ENCODE assay signal across 2 cellular contexts in genomic region chr16:66919569-66920472, GRCh38.
TF ChIP-seq lines count a peak whose summit lies in the region.

No MANE protein-coding gene starts in this region.

TF ChIP-seq in SK-N-SH treated with all-trans-retinoic acid at 6 μM for 48 hours, 23 proteins besides CTCF, POLR2A, EP300 and RAD21:
- TF ChIP-seq TCF4 (CRISPR knock-in tag; IDR thresholded peaks at IDR 0.05; ENCODE audit: borderline replicate concordance) (no peak), GLIS3 (CRISPR knock-in tag; IDR thresholded peaks at IDR 0.05) (no peak), ZNF8 (CRISPR knock-in tag; IDR thresholded peaks at IDR 0.05) (no peak), ISL1 (CRISPR knock-in tag; IDR thresholded peaks at IDR 0.05) (no peak), CSRNP3 (CRISPR knock-in tag; IDR thresholded peaks at IDR 0.05) (no peak), ESRRG (CRISPR knock-in tag; IDR thresholded peaks at IDR 0.05) (no peak), ARNTL (CRISPR knock-in tag; IDR thresholded peaks at IDR 0.05; ENCODE audit: borderline replicate concordance, low read depth) (no peak), TOX (CRISPR knock-in tag; IDR thresholded peaks at IDR 0.05; ENCODE audit: borderline replicate concordance) (no peak), ZNF70 (CRISPR knock-in tag; IDR thresholded peaks at IDR 0.05) (no peak), PPARA (CRISPR knock-in tag; IDR thresholded peaks at IDR 0.05; ENCODE audit: borderline replicate concordance) (no peak), OSR1 (CRISPR knock-in tag; IDR thresholded peaks at IDR 0.05) (no peak), ZC3H10 (CRISPR knock-in tag; IDR thresholded peaks at IDR 0.05) (no peak), ZNF565 (CRISPR knock-in tag; conservative IDR thresholded peaks at IDR 0.05; ENCODE audit: low read depth) (no peak)

TF ChIP-seq in SK-N-SH, 30 proteins besides CTCF, POLR2A, EP300 and RAD21:
- TF ChIP-seq GATA2 (CRISPR knock-in tag; IDR thresholded peaks at IDR 0.05): no peak
- TF ChIP-seq JUND (IDR thresholded peaks at IDR 0.05): no peak
- no peak for TF ChIP-seq ZBTB33 (IDR thresholded peaks at IDR 0.05; ENCODE audit: borderline replicate concordance, low read depth)
- TF ChIP-seq FOXM1 (IDR thresholded peaks at IDR 0.05; ENCODE audit: low read depth): no peak
- TF ChIP-seq RFX5 (IDR thresholded peaks at IDR 0.05; ENCODE audit: low read length): no peak
- TF ChIP-seq IRF3 (IDR thresholded peaks at IDR 0.05; ENCODE audit: low read depth, low read length): no peak
- TF ChIP-seq MXI1 (IDR thresholded peaks at IDR 0.05; ENCODE audit: low read depth, low read length): no peak
- no peak for TF ChIP-seq NFIC (IDR thresholded peaks at IDR 0.05; ENCODE audit: borderline replicate concordance)
- no peak for TF ChIP-seq FOSL2 (IDR thresholded peaks at IDR 0.05; ENCODE audit: borderline replicate concordance, low read depth)
- no peak for TF ChIP-seq USF2 (IDR thresholded peaks at IDR 0.05; ENCODE audit: borderline replicate concordance, low read depth, low read length)
- TF ChIP-seq USF1 (IDR thresholded peaks at IDR 0.05; ENCODE audit: borderline replicate concordance, low read depth): no peak
TF ChIP-seq in SK-N-SH: peak in this region for 0.
